In genomic region chr13:51603716-51604115, GRCh38 we compare ENCODE assay signal across 23 cellular contexts.
"Had no signal": no experiment of that assay in that cellular context is flagged by ENCODE, and none has a peak within 500 bp of the region (broad histone marks: within the 10 kb centered on the region; RNA-seq: fewer than 3 reads in every experiment).

No MANE protein-coding gene starts in this region.

- DNase-seq: dermis blood vessel endothelial cell; effector memory CD4-positive, alpha-beta T cell; erythroblast; esophagus squamous epithelium; gastrocnemius medialis; head of caudate nucleus; mesendoderm; midbrain; naive thymus-derived CD4-positive, alpha-beta T cell; sigmoid colon; stimulated activated CD4-positive, alpha-beta T cell treated with anti-CD3 and anti-CD28 coated beads, Interleukin-2, amount 100 ng/mL, for 24 hours; stimulated activated CD4-positive, alpha-beta T cell treated with anti-CD3 and anti-CD28 coated beads, Interleukin-4, amount 100 ng/mL, for 24 hours; stimulated activated naive CD4-positive, alpha-beta T cell treated with Interleukin-2 at 50 U/mL for 16 hours; stomach; thyroid gland had no signal

- H3K36me3 ChIP-seq: gastrocnemius medialis, neural progenitor cell, prostate gland, right atrium auricular region, sigmoid colon, stomach, thyroid gland, vagina had no signal

- H3K27me3 Mint-ChIP-seq: naive thymus-derived CD4-positive, alpha-beta T cell had no signal

- H3K9me3 ChIP-seq: esophagus squamous epithelium, gastrocnemius medialis, prostate gland, right atrium auricular region, sigmoid colon, stomach, thyroid gland, vagina had no signal

- H3K9me3 Mint-ChIP-seq: stimulated activated effector memory CD8-positive, alpha-beta T cell treated with anti-CD3 and anti-CD28 coated beads, Interleukin-12 subunit alpha, Interleukin-12 subunit beta, amount 100 ng/mL, for 72 hours had no signal

- H3K4me1 ChIP-seq: neural progenitor cell, prostate gland, vagina had no signal

- H3K36me3 Mint-ChIP-seq: stimulated activated effector memory CD8-positive, alpha-beta T cell treated with anti-CD3 and anti-CD28 coated beads, Interleukin-12 subunit alpha, Interleukin-12 subunit beta, amount 100 ng/mL, for 72 hours had no signal

- H3K27me3 ChIP-seq: esophagus squamous epithelium, gastrocnemius medialis, neural progenitor cell, right atrium auricular region, sigmoid colon, stomach, thyroid gland, vagina had no signal

- ATAC-seq: gastrocnemius medialis; naive thymus-derived CD4-positive, alpha-beta T cell; stimulated activated effector memory CD8-positive, alpha-beta T cell treated with anti-CD3 and anti-CD28 coated beads, Interleukin-12 subunit alpha, Interleukin-12 subunit beta, amount 100 ng/mL, for 72 hours had no signal

- H3K4me3 ChIP-seq: coronary artery, esophagus squamous epithelium, gastrocnemius medialis, neural progenitor cell, prostate gland, right atrium auricular region, sigmoid colon, stomach, thyroid gland, vagina had no signal

- H3K27ac ChIP-seq: coronary artery, esophagus squamous epithelium, gastrocnemius medialis, neural progenitor cell, parathyroid adenoma, prostate gland, right atrium auricular region, sigmoid colon, stomach, thyroid gland, vagina had no signal

- H3K27ac Mint-ChIP-seq: naive thymus-derived CD4-positive, alpha-beta T cell; nephron; stimulated activated effector memory CD8-positive, alpha-beta T cell treated with anti-CD3 and anti-CD28 coated beads, Interleukin-12 subunit alpha, Interleukin-12 subunit beta, amount 100 ng/mL, for 72 hours had no signal

- H3K4me3 Mint-ChIP-seq: naive thymus-derived CD4-positive, alpha-beta T cell; nephron; neural progenitor cell; stimulated activated effector memory CD8-positive, alpha-beta T cell treated with anti-CD3 and anti-CD28 coated beads, Interleukin-12 subunit alpha, Interleukin-12 subunit beta, amount 100 ng/mL, for 72 hours had no signal
